Comparison of ENCODE assay signal across 8 cellular contexts in genomic region chr1:223189903-223190724, GRCh38. TPM values are rescaled to one million over a fixed set of nuclear protein-coding genes. Genes with fewer than 3 reads are reported as not detected.
DNase-seq lines count a peak whose midpoint lies in the region; ATAC-seq and TF ChIP-seq lines count a peak whose summit lies in the region.

No MANE protein-coding gene starts in this region.

- WGBS in psoas muscle, 3 donors, result 63 to 68% (median 65%) methylated on average over 10 of the region's 10 CpGs

- TF ChIP-seq CTCF in mucosa of descending colon (IDR thresholded peaks at IDR 0.05) (no peak), psoas muscle (IDR thresholded peaks at IDR 0.05) (no peak)

- no peaks in the 10 kb centered on the region for H3K36me3 Mint-ChIP-seq in activated T-helper 2 cell treated with anti-CD3 and anti-CD28 coated beads, Interferon-gamma antibody, Interleukin-2, Interleukin-4, amounts not matched to agents 10 μg/mL and 5 μg/mL and 100 μg/mL, durations not matched to agents 14 hours and 24 hours and 36 hours (ENCODE audit: low read depth)

- ATAC-seq in GM19351 (IDR thresholded peaks at IDR 0.05; ENCODE audit: unreplicated experiment) (peak; percentile 79), mucosa of descending colon (no peak), HG03135 (IDR thresholded peaks at IDR 0.05; ENCODE audit: unreplicated experiment) (no peak), psoas muscle (no peak)

- DNase-seq in MV-4-11 (lab: John Stamatoyannopoulos, UW), result peak; percentile 74
- peak; percentile 45 for DNase-seq in activated T-helper 2 cell treated with anti-CD3 and anti-CD28 coated beads, Interferon-gamma antibody, Interleukin-2, Interleukin-4, amounts not matched to agents 10 μg/mL and 5 μg/mL and 100 μg/mL, durations not matched to agents 14 hours and 24 hours and 36 hours (ENCODE audit: low spot score)
- DNase-seq in stimulated activated CD4-positive, alpha-beta T cell treated with anti-CD3 and anti-CD28 coated beads, Interleukin-15, amount 100 ng/mL, for 1 hour (ENCODE audit: low read depth in 1 of 2, low spot score in 1 of 2), result peak; percentile 9 to 24
- DNase-seq in mucosa of descending colon, result no peak
- no peak for DNase-seq in psoas muscle
- DNase-seq in dermis blood vessel endothelial cell, result no peak

- no peak overlapping the region for H3K27ac ChIP-seq in psoas muscle

- peaks cover 30% of the 10 kb centered on the region for H3K27me3 Mint-ChIP-seq in activated T-helper 2 cell treated with anti-CD3 and anti-CD28 coated beads, Interferon-gamma antibody, Interleukin-2, Interleukin-4, amounts not matched to agents 10 μg/mL and 5 μg/mL and 100 μg/mL, durations not matched to agents 14 hours and 24 hours and 36 hours (ENCODE audit: low read depth)

- H3K36me3 ChIP-seq in mucosa of descending colon (ENCODE audit: low read depth) (no peaks in the 10 kb centered on the region), psoas muscle (ENCODE audit: insufficient read depth in 1 of 2, low read depth in 1 of 2) (no peaks in the 10 kb centered on the region)

- H3K9me3 ChIP-seq in mucosa of descending colon (no peaks in the 10 kb centered on the region), psoas muscle (no peaks in the 10 kb centered on the region)

- intact Hi-C loops in activated T-helper 2 cell treated with anti-CD3 and anti-CD28 coated beads, Interferon-gamma antibody, Interleukin-2, Interleukin-4, amounts not matched to agents 10 μg/mL and 5 μg/mL and 100 μg/mL, durations not matched to agents 14 hours and 24 hours and 36 hours (cut with micrococcal nuclease), result loop anchor here (1.0 to 2.0 kb wide), 2 partner anchors 40 to 47 kb away; partner anchors contain the start of gene TLR5
- intact Hi-C loops in mucosa of descending colon (cut with DNase I, micrococcal nuclease), result no loop called here
- intact Hi-C loops in psoas muscle (cut with DNase I), result loop anchor here in 1 of 2 donors (5.0 kb wide), 1 partner anchor 1227 kb away; no protein-coding TSS in a partner anchor

- H3K27ac Mint-ChIP-seq in activated T-helper 2 cell treated with anti-CD3 and anti-CD28 coated beads, Interferon-gamma antibody, Interleukin-2, Interleukin-4, amounts not matched to agents 10 μg/mL and 5 μg/mL and 100 μg/mL, durations not matched to agents 14 hours and 24 hours and 36 hours, result peak overlapping the region; percentile 80

- no peak overlapping the region for H3K4me3 ChIP-seq in mucosa of descending colon
- no peak overlapping the region for H3K4me3 ChIP-seq in psoas muscle

- no peak overlapping the region for H3K4me3 Mint-ChIP-seq in activated T-helper 2 cell treated with anti-CD3 and anti-CD28 coated beads, Interferon-gamma antibody, Interleukin-2, Interleukin-4, amounts not matched to agents 10 μg/mL and 5 μg/mL and 100 μg/mL, durations not matched to agents 14 hours and 24 hours and 36 hours (ENCODE audit: low read depth)

- no peaks in the 10 kb centered on the region for H3K27me3 ChIP-seq in psoas muscle (ENCODE audit: insufficient read depth in 3 of 3, low read length in 2 of 3)

- peaks cover 25% of the 10 kb centered on the region for H3K4me1 Mint-ChIP-seq in activated T-helper 2 cell treated with anti-CD3 and anti-CD28 coated beads, Interferon-gamma antibody, Interleukin-2, Interleukin-4, amounts not matched to agents 10 μg/mL and 5 μg/mL and 100 μg/mL, durations not matched to agents 14 hours and 24 hours and 36 hours (ENCODE audit: low read depth)

- no peaks in the 10 kb centered on the region for H3K9me3 Mint-ChIP-seq in activated T-helper 2 cell treated with anti-CD3 and anti-CD28 coated beads, Interferon-gamma antibody, Interleukin-2, Interleukin-4, amounts not matched to agents 10 μg/mL and 5 μg/mL and 100 μg/mL, durations not matched to agents 14 hours and 24 hours and 36 hours

- no peaks in the 10 kb centered on the region for H3K4me1 ChIP-seq in mucosa of descending colon (ENCODE audit: low read depth)
- no peaks in the 10 kb centered on the region for H3K4me1 ChIP-seq in psoas muscle

RNA-seq across cellular contexts. Expression of gene TLR5, which starts 47.1 kb away (rescaled TPM):
- total RNA-seq in activated T-helper 2 cell treated with anti-CD3 and anti-CD28 coated beads, Interferon-gamma antibody, Interleukin-2, Interleukin-4, amounts not matched to agents 10 μg/mL and 5 μg/mL and 100 μg/mL, durations not matched to agents 14 hours and 24 hours and 36 hours, result 0.34 and 0.41 TPM in 2 replicates
- 1 to 10 TPM; 2.2 to 6.9 (median 3.9) TPM for total RNA-seq in mucosa of descending colon
- total RNA-seq in psoas muscle, result 1 to 10 TPM in 3 of 4 donors, under 1 TPM in 1; 0.80 to 3.1 (median 1.9) TPM
- under 1 TPM; 0.20 to 0.75 (median 0.46) TPM for polyA plus RNA-seq in psoas muscle
- total RNA-seq in dermis blood vessel endothelial cell, result 0.14 and 0.34 TPM in 2 replicates

Comparison
In these comparisons a context has a peak if more than half of its experiments do, and no peak if none do; other contexts are left out.
1. DNase-seq: peak in MV-4-11 (single experiment), activated T-helper 2 cell treated with anti-CD3 and anti-CD28 coated beads, Interferon-gamma antibody, Interleukin-2, Interleukin-4, amounts not matched to agents 10 μg/mL and 5 μg/mL and 100 μg/mL, durations not matched to agents 14 hours and 24 hours and 36 hours (single experiment) and stimulated activated CD4-positive, alpha-beta T cell treated with anti-CD3 and anti-CD28 coated beads, Interleukin-15, amount 100 ng/mL, for 1 hour (2 of 2); none in mucosa of descending colon (0 of 3), psoas muscle (0 of 2) and dermis blood vessel endothelial cell (single experiment).